In the genomic region with DNA sequence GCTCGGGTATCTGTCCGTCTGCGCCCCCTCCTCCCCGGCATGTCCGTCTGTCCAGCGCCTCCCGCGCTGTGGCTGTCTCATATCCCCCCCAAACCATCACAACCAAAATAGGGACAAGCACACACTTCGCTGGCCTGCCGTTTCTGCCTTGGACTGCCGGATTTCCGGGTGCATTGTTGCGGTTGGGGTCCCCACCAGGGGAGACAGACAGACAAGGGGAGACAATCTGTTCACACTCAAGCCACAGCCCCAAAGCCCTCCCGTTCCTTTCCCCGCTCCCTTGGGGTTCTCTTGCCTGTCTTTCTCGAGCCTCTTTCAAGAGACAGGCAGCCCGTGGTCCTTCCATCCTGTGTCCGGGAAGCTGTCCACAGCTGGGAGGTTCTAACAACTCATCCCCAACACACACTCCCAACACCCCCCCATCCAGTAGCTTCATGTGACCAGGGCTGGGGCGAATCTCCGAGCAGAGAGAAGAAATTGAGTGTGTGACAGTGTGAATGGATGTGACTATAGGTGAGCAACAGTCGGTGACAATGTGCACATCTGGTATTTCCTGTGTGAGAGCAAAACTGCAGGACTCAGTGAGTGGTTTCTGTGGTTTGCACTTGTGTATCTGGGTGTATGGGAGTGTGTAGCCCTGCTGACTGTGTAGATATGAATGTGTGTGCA, we compare ENCODE assay signal across 7 cellular contexts. TPM values are rescaled to one million over a fixed set of nuclear protein-coding genes. Genes with fewer than 3 reads are reported as not detected.
DNase-seq lines count a peak whose midpoint lies in the region; ATAC-seq and TF ChIP-seq lines count a peak whose summit lies in the region.

No MANE protein-coding gene starts in this region.

- DNase-seq in M059J (ENCODE audit: low read depth) (peak; percentile 71), cardiac muscle cell (ENCODE audit: low read depth in 1 of 2, low spot score in 1 of 2) (peak in 1 of 2 donors; percentile 72), psoas muscle (peak; percentile 29 to 60), SKM-1 treated with dmso at 0.1 percent for 144 hours (lab: John Stamatoyannopoulos, UW; ENCODE audit: unreplicated experiment) (no peak)
- DNase-seq in activated effector memory CD4-positive, alpha-beta T cell treated with Interleukin-2 at 50 U/mL for 16 hours: peak; percentile 31

- H3K4me3 ChIP-seq in cardiac muscle cell (peak overlapping the region; percentile 48), psoas muscle (peak overlapping the region; percentile 65)

- ATAC-seq in GM18907 (IDR thresholded peaks at IDR 0.05; ENCODE audit: unreplicated experiment): peak; percentile 18
- ATAC-seq in psoas muscle: peak in 1 of 4 donors; percentile 1
- ATAC-seq in HG02885 (IDR thresholded peaks at IDR 0.05; ENCODE audit: poor library complexity, unreplicated experiment): no peak

- intact Hi-C loops in psoas muscle (cut with DNase I): no loop called here

- H3K9me3 ChIP-seq in cardiac muscle cell (ENCODE audit: low read depth) (no peaks in the 10 kb centered on the region), psoas muscle (no peaks in the 10 kb centered on the region)

- H3K36me3 ChIP-seq in cardiac muscle cell: no peaks in the 10 kb centered on the region
- no peaks in the 10 kb centered on the region for H3K36me3 ChIP-seq in psoas muscle (ENCODE audit: insufficient read depth in 1 of 2, low read depth in 1 of 2)

- 5 to 9% (median 7%) methylated on average over 18 to 21 of the region's 21 CpGs for WGBS in psoas muscle, 3 donors

- TF ChIP-seq CTCF in cardiac muscle cell (IDR thresholded peaks at IDR 0.05; ENCODE audit: low read depth, low read length) (no peak), psoas muscle (IDR thresholded peaks at IDR 0.05) (no peak)

- H3K27me3 ChIP-seq in cardiac muscle cell (no peaks in the 10 kb centered on the region), psoas muscle (ENCODE audit: insufficient read depth in 3 of 3, low read length in 2 of 3) (no peaks in the 10 kb centered on the region)

- H3K4me1 ChIP-seq in cardiac muscle cell (ENCODE audit: low read depth) (peaks cover 9% of the 10 kb centered on the region), psoas muscle (peaks cover 41% of the 10 kb centered on the region)

- no peak overlapping the region for H3K27ac ChIP-seq in cardiac muscle cell
- peak overlapping the region; percentile 38 for H3K27ac ChIP-seq in psoas muscle

RNA-seq across cellular contexts. Expression of gene FOSB, which starts 16.5 kb away (rescaled TPM):
- 4.3 and 5.5 TPM in 2 replicates for total RNA-seq in M059J (2014; rRNA removed; shearing (Covaris generic))
- total RNA-seq in cardiac muscle cell (0.88 and 4.5 TPM in 2 replicates), psoas muscle (1 to 10 TPM in 3 of 4 donors, under 1 TPM in 1; 0.32 to 9.4 (median 1.7) TPM)
- polyA plus RNA-seq in cardiac muscle cell (1.7 and 3.0 TPM in 2 replicates), psoas muscle (1 to 10 TPM in 1 of 3 donors, under 1 TPM in 2; 0.41 to 5.4 (median 0.65) TPM)

RNA-seq across cellular contexts. Expression of gene ERCC1, which starts 27.6 kb away (rescaled TPM):
- 78.1 and 87.7 TPM in 2 replicates for total RNA-seq in M059J (2014; rRNA removed; shearing (Covaris generic))
- total RNA-seq in cardiac muscle cell: 120 and 164 TPM in 2 replicates
- polyA plus RNA-seq in cardiac muscle cell: 138 and 169 TPM in 2 replicates
- 100 to 1,000 TPM in 1 of 4 donors, 10 to 100 TPM in 3; 59.5 to 145 (median 74.2) TPM for total RNA-seq in psoas muscle
- polyA plus RNA-seq in psoas muscle: 1,000 to 10,000 TPM in 1 of 3 donors, 10 to 100 TPM in 2; 84.6 to 2,153 (median 96.4) TPM

RNA-seq across cellular contexts. Expression of gene POLR1G, which starts 44.9 kb away (rescaled TPM):
- 11.1 and 13.4 TPM in 2 replicates for total RNA-seq in M059J (2014; rRNA removed; shearing (Covaris generic))
- total RNA-seq in cardiac muscle cell (6.5 and 17.8 TPM in 2 replicates), psoas muscle (1 to 10 TPM; 6.0 to 9.6 (median 7.1) TPM)
- polyA plus RNA-seq in cardiac muscle cell (6.0 and 6.6 TPM in 2 replicates), psoas muscle (10 to 100 TPM in 2 of 3 donors, 1 to 10 TPM in 1; 8.8 to 12.5 (median 11.3) TPM)

RNA-seq across cellular contexts. Expression of gene RTN2, which starts 45.5 kb away (rescaled TPM):
- total RNA-seq in M059J (2014; rRNA removed; shearing (Covaris generic)): 3.5 and 4.2 TPM in 2 replicates
- total RNA-seq in cardiac muscle cell (43.7 and 56.5 TPM in 2 replicates), psoas muscle (100 to 1,000 TPM; 214 to 272 (median 242) TPM)
- polyA plus RNA-seq in cardiac muscle cell (92.2 and 111 TPM in 2 replicates), psoas muscle (100 to 1,000 TPM in 1 of 3 donors, 10 to 100 TPM in 2; 46.6 to 199 (median 85.8) TPM)

RNA-seq across cellular contexts. Expression of gene PPP1R13L, which starts 46.4 kb away (rescaled TPM):
- total RNA-seq in M059J (2014; rRNA removed; shearing (Covaris generic)): 2.9 and 7.4 TPM in 2 replicates
- total RNA-seq in cardiac muscle cell (49.7 and 118 TPM in 2 replicates), psoas muscle (1 to 10 TPM; 4.1 to 6.9 (median 5.8) TPM)
- polyA plus RNA-seq in cardiac muscle cell (39.5 and 54.1 TPM in 2 replicates), psoas muscle (10 to 100 TPM in 1 of 3 donors, 1 to 10 TPM in 2; 1.8 to 21.4 (median 1.9) TPM)
